9 cellular contexts compared by ENCODE assay signal in genomic region chr22:17243524-17243923, GRCh38. TPM values are rescaled to one million over a fixed set of nuclear protein-coding genes. Genes with fewer than 3 reads are reported as not detected.
A peak's percentile ranks its signal among the peaks of the same experiment; 100 is the strongest.
DNase-seq lines count a peak whose midpoint lies in the region; ATAC-seq and TF ChIP-seq lines count a peak whose summit lies in the region.
"Had no signal": no experiment of that assay in that cellular context is flagged by ENCODE, and none has a peak within 500 bp of the region (broad histone marks: within the 10 kb centered on the region; RNA-seq: fewer than 3 reads in every experiment).

No MANE protein-coding gene starts in this region.

- H3K36me3 Mint-ChIP-seq in CD14-positive monocyte, result peaks cover 6 to 8% of the 10 kb centered on the region in 2 donors
- H3K36me3 Mint-ChIP-seq in activated T-cell treated with anti-CD3 and anti-CD28 coated beads, Interleukin-2, amount 50 U/mL, for 72 hours (ENCODE audit: insufficient read depth in 2 of 2), result no peaks in the 10 kb centered on the region
- H3K36me3 Mint-ChIP-seq in stimulated activated naive CD8-positive, alpha-beta T cell treated with anti-CD3 and anti-CD28 coated beads, Interleukin-15, Interleukin-2, amounts not matched to agents 100 ng/mL and 50 ng/mL, for 24 hours (ENCODE audit: low read depth), result no peaks in the 10 kb centered on the region
- H3K36me3 Mint-ChIP-seq: activated naive CD4-positive, alpha-beta T cell treated with anti-CD3 and anti-CD28 coated beads, Interleukin-2, amount 50 U/mL, for 24 hours had no signal

- intact Hi-C loops in CD14-positive monocyte (cut with micrococcal nuclease), result loop anchor here (2.0 to 10.0 kb wide), 5 partner anchors 15 to 531 kb away; partner anchors contain the start of genes ADA2 (in 1 of the 2), BID (in 1 of the 2) and IL17RA (in 1 of the 2)

- peaks cover 0 to 6% (median 0%) of the 10 kb centered on the region in 3 donors for H3K27me3 Mint-ChIP-seq in CD14-positive monocyte (ENCODE audit: low read depth in 3 of 3)
- H3K27me3 Mint-ChIP-seq in activated T-cell treated with anti-CD3 and anti-CD28 coated beads, Interleukin-2, amount 50 U/mL, for 72 hours (ENCODE audit: low read depth), result no peaks in the 10 kb centered on the region
- H3K27me3 Mint-ChIP-seq in stimulated activated naive CD8-positive, alpha-beta T cell treated with anti-CD3 and anti-CD28 coated beads, Interleukin-15, Interleukin-2, amounts not matched to agents 100 ng/mL and 50 ng/mL, for 24 hours, result no peaks in the 10 kb centered on the region
- H3K27me3 Mint-ChIP-seq: activated naive CD4-positive, alpha-beta T cell treated with anti-CD3 and anti-CD28 coated beads, Interleukin-2, amount 50 U/mL, for 24 hours had no signal

- H3K4me3 Mint-ChIP-seq in CD14-positive monocyte, result peak overlapping the region in 1 of 2 donors; percentile 75
- H3K4me3 Mint-ChIP-seq in activated T-cell treated with anti-CD3 and anti-CD28 coated beads, Interleukin-2, amount 50 U/mL, for 72 hours, result peak overlapping the region in 1 of 2 donors; percentile 44
- no peak overlapping the region for H3K4me3 Mint-ChIP-seq in stimulated activated naive CD8-positive, alpha-beta T cell treated with anti-CD3 and anti-CD28 coated beads, Interleukin-15, Interleukin-2, amounts not matched to agents 100 ng/mL and 50 ng/mL, for 24 hours
- H3K4me3 Mint-ChIP-seq: activated naive CD4-positive, alpha-beta T cell treated with anti-CD3 and anti-CD28 coated beads, Interleukin-2, amount 50 U/mL, for 24 hours had no signal

- H3K27ac Mint-ChIP-seq in CD14-positive monocyte, result peak overlapping the region; percentile 99 to 100 (median 100)
- peak overlapping the region; percentile 79 for H3K27ac Mint-ChIP-seq in activated T-cell treated with anti-CD3 and anti-CD28 coated beads, Interleukin-2, amount 50 U/mL, for 72 hours
- H3K27ac Mint-ChIP-seq in stimulated activated naive CD8-positive, alpha-beta T cell treated with anti-CD3 and anti-CD28 coated beads, Interleukin-15, Interleukin-2, amounts not matched to agents 100 ng/mL and 50 ng/mL, for 24 hours, result peak overlapping the region; percentile 66
- H3K27ac Mint-ChIP-seq: activated naive CD4-positive, alpha-beta T cell treated with anti-CD3 and anti-CD28 coated beads, Interleukin-2, amount 50 U/mL, for 24 hours had no signal

- peaks cover 56% of the 10 kb centered on the region for H3K4me1 Mint-ChIP-seq in CD14-positive monocyte
- peaks cover 25% of the 10 kb centered on the region for H3K4me1 Mint-ChIP-seq in activated T-cell treated with anti-CD3 and anti-CD28 coated beads, Interleukin-2, amount 50 U/mL, for 72 hours (ENCODE audit: low read depth)
- H3K4me1 Mint-ChIP-seq in stimulated activated naive CD8-positive, alpha-beta T cell treated with anti-CD3 and anti-CD28 coated beads, Interleukin-15, Interleukin-2, amounts not matched to agents 100 ng/mL and 50 ng/mL, for 24 hours (ENCODE audit: low read depth), result peaks cover 16% of the 10 kb centered on the region
- H3K4me1 Mint-ChIP-seq: activated naive CD4-positive, alpha-beta T cell treated with anti-CD3 and anti-CD28 coated beads, Interleukin-2, amount 50 U/mL, for 24 hours had no signal

- in situ Hi-C loops in ACHN (cut with HindIII; ENCODE audit: low pct_ligation_motif_present, low pct_unique_long_range_greater_than_20kb, low sequenced_read_pairs), result no loop called here

- no peak for TF ChIP-seq CTCF in CD14-positive monocyte (IDR thresholded peaks at IDR 0.05)

- ATAC-seq in GM19324 (IDR thresholded peaks at IDR 0.05; ENCODE audit: low FRiP score, unreplicated experiment) (peak; percentile 73), HG03135 (IDR thresholded peaks at IDR 0.05; ENCODE audit: unreplicated experiment) (peak; percentile 90)
- ATAC-seq in activated T-cell treated with anti-CD3 and anti-CD28 coated beads, Interleukin-2, amount 50 U/mL, for 72 hours (replicated peaks in 1 of 2), result peak; percentile 98

- peak; percentile 92 for DNase-seq in CD14-positive monocyte (ENCODE audit: low spot score)
- DNase-seq in activated T-cell treated with anti-CD3 and anti-CD28 coated beads, Interleukin-2, amount 50 U/mL, for 72 hours, result peak; percentile 39 to 65
- no peak for DNase-seq in ACHN
- no peak for DNase-seq in middle frontal gyrus (ENCODE audit: extremely low spot score, low spot score)
- DNase-seq in NCI-H82 treated with DMSO at 0.1 percent for 48 hours (lab: John Stamatoyannopoulos, UW; ENCODE audit: unreplicated experiment), result no peak

- H3K9me3 Mint-ChIP-seq in CD14-positive monocyte, result peaks cover 0 to 5% (median 0%) of the 10 kb centered on the region in 7 donors
- H3K9me3 Mint-ChIP-seq in activated T-cell treated with anti-CD3 and anti-CD28 coated beads, Interleukin-2, amount 50 U/mL, for 72 hours, result no peaks in the 10 kb centered on the region
- no peaks in the 10 kb centered on the region for H3K9me3 Mint-ChIP-seq in stimulated activated naive CD8-positive, alpha-beta T cell treated with anti-CD3 and anti-CD28 coated beads, Interleukin-15, Interleukin-2, amounts not matched to agents 100 ng/mL and 50 ng/mL, for 24 hours
- H3K9me3 Mint-ChIP-seq: activated naive CD4-positive, alpha-beta T cell treated with anti-CD3 and anti-CD28 coated beads, Interleukin-2, amount 50 U/mL, for 24 hours had no signal

RNA-seq across cellular contexts. Expression of gene ADA2, which starts 24.3 kb away (rescaled TPM):
- 100 to 1,000 TPM; 336 to 553 TPM for polyA plus RNA-seq in CD14-positive monocyte
- 10 to 100 TPM; 13.0 to 16.1 TPM for total RNA-seq in activated T-cell treated with anti-CD3 and anti-CD28 coated beads, Interleukin-2, amount 50 U/mL, for 72 hours

Comparison
In these comparisons a context has a peak if more than half of its experiments do, and no peak if none do; other contexts are left out.
1. DNase-seq: peak in CD14-positive monocyte (single experiment) and activated T-cell treated with anti-CD3 and anti-CD28 coated beads, Interleukin-2, amount 50 U/mL, for 72 hours (2 of 2); none in ACHN (single experiment), middle frontal gyrus (single experiment) and NCI-H82 treated with DMSO at 0.1 percent for 48 hours (single experiment).
2. Peak in every context shown above with its lines, with median percentiles within 50 percentile points of each other: H3K27ac Mint-ChIP-seq and ATAC-seq.